In the genomic region with DNA sequence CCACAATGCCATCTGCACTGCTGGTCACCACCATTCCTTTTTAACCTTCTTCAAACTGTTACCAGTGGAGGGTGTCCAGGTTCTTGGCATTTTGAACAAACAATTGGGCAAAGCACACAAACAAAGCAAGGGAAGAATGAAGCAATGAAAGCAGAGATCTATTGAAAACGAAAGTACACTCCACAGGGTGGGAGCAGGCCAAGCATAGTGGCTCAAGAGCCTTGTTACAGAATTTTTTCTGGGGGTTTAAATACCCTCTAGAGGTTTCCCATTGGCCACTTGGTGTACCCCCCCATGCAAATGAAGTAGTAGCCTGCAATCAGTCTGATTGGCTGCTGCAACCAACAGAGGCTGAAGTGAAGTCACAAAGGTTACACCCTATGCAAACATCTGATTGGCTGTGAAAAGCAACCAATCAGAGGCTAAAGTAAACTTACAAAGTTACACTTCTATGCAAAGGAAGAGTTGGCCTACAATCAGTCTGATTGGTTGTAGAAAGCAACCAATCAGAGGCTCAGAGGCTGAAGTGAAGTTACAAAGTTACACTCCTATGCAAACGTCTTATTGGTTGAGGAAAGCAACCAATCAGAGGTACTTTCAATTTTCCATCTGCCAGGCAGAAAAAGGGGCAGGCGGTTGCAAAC, we compare ENCODE assay signal across 20 cellular contexts.
DNase-seq lines count a peak whose midpoint lies in the region; ATAC-seq and TF ChIP-seq lines count a peak whose summit lies in the region.
"Had no signal": no experiment of that assay in that cellular context is flagged by ENCODE, and none has a peak within 500 bp of the region (broad histone marks: within the 10 kb centered on the region; RNA-seq: fewer than 3 reads in every experiment).

No MANE protein-coding gene starts in this region.

- TF ChIP-seq CTCF in C4-2B (conservative IDR thresholded peaks at IDR 0.05) (no peak), GM12865 (IDR thresholded peaks at IDR 0.05; ENCODE audit: insufficient read depth, low read depth, low read length, missing control alignments) (no peak)

- DNase-seq in GM12865 (ENCODE audit: low read depth) (peak; percentile 4), RKO (ENCODE audit: low spot score) (peak; percentile 38), fibroblast of gingiva (ENCODE audit: low read depth) (peak; percentile 2), T-helper 9 cell (no peak), NCI-H526 treated with DMSO at 0.1 percent for 48 hours (lab: John Stamatoyannopoulos, UW) (no peak)
- DNase-seq: activated effector memory CD4-positive, alpha-beta T cell treated with Interleukin-2 at 50 U/mL for 16 hours; amygdala; DMS79 treated with DMSO at 0.1 percent for 48 hours; glutamatergic neuron; immature natural killer cell; NCI-H1417; right cardiac atrium; stimulated activated CD4-positive, alpha-beta T cell treated with anti-CD3 and anti-CD28 coated beads, Interleukin-1b, Interleukin-23, amount 100 ng/mL, for 48 hours; WERI-Rb-1 had no signal

- H3K4me3 ChIP-seq in GM12865 (ENCODE audit: low read depth, low read length): no peak overlapping the region
- H3K4me3 ChIP-seq: BLaER1, HAP-1, suprapubic skin had no signal

- ATAC-seq in GM21381 (IDR thresholded peaks at IDR 0.05; ENCODE audit: unreplicated experiment): no peak
- ATAC-seq: right cardiac atrium had no signal

- peak overlapping the region; percentile 35; the same call in 1 of the 2 replicates for H3K27ac ChIP-seq in C4-2B
- H3K27ac ChIP-seq: BLaER1, neutrophil, suprapubic skin, WERI-Rb-1 had no signal

Comparison
In these comparisons a context has a peak if more than half of its experiments do, and no peak if none do; other contexts are left out.
1. DNase-seq: peak in GM12865 (single experiment), RKO (single experiment) and fibroblast of gingiva (single experiment); none in T-helper 9 cell (single experiment) and NCI-H526 treated with DMSO at 0.1 percent for 48 hours (single experiment).